ENCODE assay signal across 21 cellular contexts in genomic region chr18:48888681-48889080, GRCh38.
"Had no signal": no experiment of that assay in that cellular context is flagged by ENCODE, and none has a peak within 500 bp of the region (broad histone marks: within the 10 kb centered on the region; RNA-seq: fewer than 3 reads in every experiment).

No MANE protein-coding gene starts in this region.

- H3K4me1 ChIP-seq: pancreas had no signal

- H3K36me3 Mint-ChIP-seq: activated naive CD8-positive, alpha-beta T cell treated with anti-CD3 and anti-CD28 coated beads, Interleukin-2, amount 10 ng/mL, durations not matched to agents 7 days and 5 days had no signal

- H3K27ac Mint-ChIP-seq: activated naive CD8-positive, alpha-beta T cell treated with anti-CD3 and anti-CD28 coated beads, Interleukin-2, amount 10 ng/mL, durations not matched to agents 7 days and 5 days; stimulated activated naive CD8-positive, alpha-beta T cell treated with anti-CD3 and anti-CD28 coated beads, Interleukin-15, Interleukin-2, amounts not matched to agents 100 ng/mL and 50 ng/mL, for 24 hours; T-helper 1 cell treated with Interleukin-12 subunit alpha and Interleukin-12 subunit beta and Interleukin-4 antibody, amounts not matched to agents 30 μg/mL and 1 μg/mL, for 36 hours had no signal

- H3K9me3 Mint-ChIP-seq: activated naive CD8-positive, alpha-beta T cell treated with anti-CD3 and anti-CD28 coated beads, Interleukin-2, amount 10 ng/mL, durations not matched to agents 7 days and 5 days; central memory CD8-positive, alpha-beta T cell; stimulated activated naive CD8-positive, alpha-beta T cell treated with anti-CD3 and anti-CD28 coated beads, Interleukin-15, Interleukin-2, amounts not matched to agents 100 ng/mL and 50 ng/mL, for 24 hours; T-helper 1 cell treated with Interleukin-12 subunit alpha and Interleukin-12 subunit beta and Interleukin-4 antibody, amounts not matched to agents 30 μg/mL and 1 μg/mL, for 36 hours had no signal

- H3K9me3 ChIP-seq: body of pancreas, gastrocnemius medialis, left lung, pancreas, transverse colon had no signal

- H3K27ac ChIP-seq: body of pancreas, gastrocnemius medialis, left lung, pancreas, transverse colon had no signal

- H3K4me3 Mint-ChIP-seq: activated naive CD8-positive, alpha-beta T cell treated with anti-CD3 and anti-CD28 coated beads, Interleukin-2, amount 10 ng/mL, durations not matched to agents 7 days and 5 days; central memory CD8-positive, alpha-beta T cell; stimulated activated naive CD8-positive, alpha-beta T cell treated with anti-CD3 and anti-CD28 coated beads, Interleukin-15, Interleukin-2, amounts not matched to agents 100 ng/mL and 50 ng/mL, for 24 hours; T-helper 1 cell treated with Interleukin-12 subunit alpha and Interleukin-12 subunit beta and Interleukin-4 antibody, amounts not matched to agents 30 μg/mL and 1 μg/mL, for 36 hours had no signal

- H3K36me3 ChIP-seq: gastrocnemius medialis, left lung, pancreas, transverse colon had no signal

- H3K27me3 ChIP-seq: body of pancreas, gastrocnemius medialis, left lung, pancreas, transverse colon had no signal

- FAIRE-seq: kidney, pancreas had no signal

- DNase-seq: activated CD4-positive, alpha-beta T cell treated with anti-CD3 and anti-CD28 coated beads, Interleukin-2, amount 50 U/mL, for 1 hour; activated CD8-positive, alpha-beta memory T cell treated with anti-CD3 and anti-CD28 coated beads for 24 hours; activated CD8-positive, alpha-beta memory T cell treated with anti-CD3 and anti-CD28 coated beads, Interleukin-2, amount 50 U/mL, for 48 hours; activated gamma-delta T cell; activated naive CD8-positive, alpha-beta T cell treated with anti-CD3 and anti-CD28 coated beads, Interleukin-2, amount 10 ng/mL, durations not matched to agents 7 days and 5 days; activated T-cell treated with anti-CD3 and anti-CD28 coated beads, Interleukin-2, amount 50 U/mL, for 48 hours; cortex of kidney; effector CD8-positive, alpha-beta T cell; mammary epithelial cell; stimulated activated CD4-positive, alpha-beta T cell treated with anti-CD3 and anti-CD28 coated beads, Interleukin-12 subunit alpha, Interleukin-12 subunit beta, amount 100 ng/mL, for 4 hours; stimulated activated CD4-positive, alpha-beta T cell treated with anti-CD3 and anti-CD28 coated beads, Interleukin-2, amount 100 ng/mL, for 24 hours; transverse colon had no signal

- H3K27me3 Mint-ChIP-seq: activated naive CD8-positive, alpha-beta T cell treated with anti-CD3 and anti-CD28 coated beads, Interleukin-2, amount 10 ng/mL, durations not matched to agents 7 days and 5 days; central memory CD8-positive, alpha-beta T cell; stimulated activated naive CD8-positive, alpha-beta T cell treated with anti-CD3 and anti-CD28 coated beads, Interleukin-15, Interleukin-2, amounts not matched to agents 100 ng/mL and 50 ng/mL, for 24 hours had no signal

- H3K4me3 ChIP-seq: body of pancreas, gastrocnemius medialis, left lung, pancreas, transverse colon had no signal

- ATAC-seq: esophagus mucosa had no signal
